Comparison of ENCODE assay signal across 1 cellular context in genomic region chr11:134253189-134253993, GRCh38.
TF ChIP-seq lines count a peak whose summit lies in the region.

ACAD8 (plus strand) TSS chr11:134253568; CDS start chr11:134253601, 33 bp downstream.
THYN1 (minus strand) TSS chr11:134253352; CDS start chr11:134252882, 470 bp downstream.

TF ChIP-seq in GM23338, 12 proteins besides CTCF, POLR2A, EP300 and RAD21 (continued from another document):
- no peak for TF ChIP-seq REST (IDR thresholded peaks at IDR 0.05; ENCODE audit: unreplicated experiment)
